1 cellular context compared by ENCODE assay signal in genomic region chrX:48045410-48046311, GRCh38.
TF ChIP-seq lines count a peak whose summit lies in the region.

No MANE protein-coding gene starts in this region.

TF ChIP-seq in SK-N-SH treated with all-trans-retinoic acid at 6 μM for 48 hours, 23 proteins besides CTCF, POLR2A, EP300 and RAD21 (continued from another document):
- TF ChIP-seq ZNF8 (CRISPR knock-in tag; IDR thresholded peaks at IDR 0.05) (no peak), SNAI2 (CRISPR knock-in tag; IDR thresholded peaks at IDR 0.05) (no peak), RARB (CRISPR knock-in tag; IDR thresholded peaks at IDR 0.05) (no peak), ESRRG (CRISPR knock-in tag; IDR thresholded peaks at IDR 0.05) (no peak), OSR1 (CRISPR knock-in tag; IDR thresholded peaks at IDR 0.05) (no peak)
- TF ChIP-seq, protein P1, sequence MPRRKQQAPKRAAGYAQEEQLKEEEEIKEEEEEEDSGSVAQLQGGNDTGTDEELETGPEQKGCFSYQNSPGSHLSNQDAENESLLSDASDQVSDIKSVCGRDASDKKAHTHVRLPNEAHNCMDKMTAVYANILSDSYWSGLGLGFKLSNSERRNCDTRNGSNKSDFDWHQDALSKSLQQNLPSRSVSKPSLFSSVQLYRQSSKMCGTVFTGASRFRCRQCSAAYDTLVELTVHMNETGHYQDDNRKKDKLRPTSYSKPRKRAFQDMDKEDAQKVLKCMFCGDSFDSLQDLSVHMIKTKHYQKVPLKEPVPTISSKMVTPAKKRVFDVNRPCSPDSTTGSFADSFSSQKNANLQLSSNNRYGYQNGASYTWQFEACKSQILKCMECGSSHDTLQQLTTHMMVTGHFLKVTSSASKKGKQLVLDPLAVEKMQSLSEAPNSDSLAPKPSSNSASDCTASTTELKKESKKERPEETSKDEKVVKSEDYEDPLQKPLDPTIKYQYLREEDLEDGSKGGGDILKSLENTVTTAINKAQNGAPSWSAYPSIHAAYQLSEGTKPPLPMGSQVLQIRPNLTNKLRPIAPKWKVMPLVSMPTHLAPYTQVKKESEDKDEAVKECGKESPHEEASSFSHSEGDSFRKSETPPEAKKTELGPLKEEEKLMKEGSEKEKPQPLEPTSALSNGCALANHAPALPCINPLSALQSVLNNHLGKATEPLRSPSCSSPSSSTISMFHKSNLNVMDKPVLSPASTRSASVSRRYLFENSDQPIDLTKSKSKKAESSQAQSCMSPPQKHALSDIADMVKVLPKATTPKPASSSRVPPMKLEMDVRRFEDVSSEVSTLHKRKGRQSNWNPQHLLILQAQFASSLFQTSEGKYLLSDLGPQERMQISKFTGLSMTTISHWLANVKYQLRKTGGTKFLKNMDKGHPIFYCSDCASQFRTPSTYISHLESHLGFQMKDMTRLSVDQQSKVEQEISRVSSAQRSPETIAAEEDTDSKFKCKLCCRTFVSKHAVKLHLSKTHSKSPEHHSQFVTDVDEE (CRISPR knock-in tag; IDR thresholded peaks at IDR 0.05): no peak
- TF ChIP-seq, protein P2, sequence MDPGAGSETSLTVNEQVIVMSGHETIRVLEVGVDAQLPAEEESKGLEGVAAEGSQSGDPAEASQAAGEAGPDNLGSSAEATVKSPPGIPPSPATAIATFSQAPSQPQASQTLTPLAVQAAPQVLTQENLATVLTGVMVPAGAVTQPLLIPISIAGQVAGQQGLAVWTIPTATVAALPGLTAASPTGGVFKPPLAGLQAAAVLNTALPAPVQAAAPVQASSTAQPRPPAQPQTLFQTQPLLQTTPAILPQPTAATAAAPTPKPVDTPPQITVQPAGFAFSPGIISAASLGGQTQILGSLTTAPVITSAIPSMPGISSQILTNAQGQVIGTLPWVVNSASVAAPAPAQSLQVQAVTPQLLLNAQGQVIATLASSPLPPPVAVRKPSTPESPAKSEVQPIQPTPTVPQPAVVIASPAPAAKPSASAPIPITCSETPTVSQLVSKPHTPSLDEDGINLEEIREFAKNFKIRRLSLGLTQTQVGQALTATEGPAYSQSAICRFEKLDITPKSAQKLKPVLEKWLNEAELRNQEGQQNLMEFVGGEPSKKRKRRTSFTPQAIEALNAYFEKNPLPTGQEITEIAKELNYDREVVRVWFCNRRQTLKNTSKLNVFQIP (CRISPR knock-in tag; IDR thresholded peaks at IDR 0.05; ENCODE audit: borderline replicate concordance, low read depth): no peak
- TF ChIP-seq, protein P3, sequence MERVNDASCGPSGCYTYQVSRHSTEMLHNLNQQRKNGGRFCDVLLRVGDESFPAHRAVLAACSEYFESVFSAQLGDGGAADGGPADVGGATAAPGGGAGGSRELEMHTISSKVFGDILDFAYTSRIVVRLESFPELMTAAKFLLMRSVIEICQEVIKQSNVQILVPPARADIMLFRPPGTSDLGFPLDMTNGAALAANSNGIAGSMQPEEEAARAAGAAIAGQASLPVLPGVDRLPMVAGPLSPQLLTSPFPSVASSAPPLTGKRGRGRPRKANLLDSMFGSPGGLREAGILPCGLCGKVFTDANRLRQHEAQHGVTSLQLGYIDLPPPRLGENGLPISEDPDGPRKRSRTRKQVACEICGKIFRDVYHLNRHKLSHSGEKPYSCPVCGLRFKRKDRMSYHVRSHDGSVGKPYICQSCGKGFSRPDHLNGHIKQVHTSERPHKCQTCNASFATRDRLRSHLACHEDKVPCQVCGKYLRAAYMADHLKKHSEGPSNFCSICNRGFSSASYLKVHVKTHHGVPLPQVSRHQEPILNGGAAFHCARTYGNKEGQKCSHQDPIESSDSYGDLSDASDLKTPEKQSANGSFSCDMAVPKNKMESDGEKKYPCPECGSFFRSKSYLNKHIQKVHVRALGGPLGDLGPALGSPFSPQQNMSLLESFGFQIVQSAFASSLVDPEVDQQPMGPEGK (CRISPR knock-in tag; IDR thresholded peaks at IDR 0.05; ENCODE audit: borderline replicate concordance): no peak
